Comparison of ENCODE assay signal across 7 cellular contexts in genomic region chr10:32980242-32980557, GRCh38. TPM values are rescaled to one million over a fixed set of nuclear protein-coding genes. Genes with fewer than 3 reads are reported as not detected.
A peak's percentile ranks its signal among the peaks of the same experiment; 100 is the strongest.
DNase-seq lines count a peak whose midpoint lies in the region; ATAC-seq and TF ChIP-seq lines count a peak whose summit lies in the region.

No MANE protein-coding gene starts in this region.

- intact Hi-C loops in activated CD8-positive, alpha-beta T cell treated with anti-CD3 and anti-CD28 coated beads for 36 hours (cut with micrococcal nuclease) = no loop called here

- H3K36me3 ChIP-seq in HAP-1 (replicated peaks) = no peaks in the 10 kb centered on the region
- H3K36me3 ChIP-seq in iPS-15b (ENCODE audit: control insufficient read depth, insufficient read depth, low read length) = no peaks in the 10 kb centered on the region

- no peaks in the 10 kb centered on the region for H3K27me3 ChIP-seq in HAP-1 (ENCODE audit: low read depth)
- H3K27me3 ChIP-seq in iPS-15b (ENCODE audit: control insufficient read depth, insufficient read depth, low read length) = no peaks in the 10 kb centered on the region

- POLR2A ChIA-PET in activated CD8-positive, alpha-beta T cell treated with anti-CD3 and anti-CD28 coated beads for 36 hours (lab: Charles Lee) = interaction anchor here (0.6 to 1.8 kb wide), 3 partner anchors 21 to 49 kb away, joined by 3 to 11 read pairs (median 3); no protein-coding TSS in a partner anchor

- H3K4me1 Mint-ChIP-seq in activated CD8-positive, alpha-beta T cell treated with anti-CD3 and anti-CD28 coated beads for 36 hours (ENCODE audit: low read depth) = peaks cover 27% of the 10 kb centered on the region
- H3K4me1 Mint-ChIP-seq in stimulated activated naive B cell treated with anti-CD40 and anti-IgM and Interleukin-4, amounts not matched to agents 10 μg/mL and 1 μg/mL and 100 μg/mL, for 72 hours = peaks cover 11 to 12% of the 10 kb centered on the region in 2 donors

- TF ChIP-seq CTCF in activated CD8-positive, alpha-beta T cell treated with anti-CD3 and anti-CD28 coated beads for 36 hours (IDR thresholded peaks at IDR 0.05) = no peak

- H3K4me1 ChIP-seq in HAP-1 (peaks cover 19% of the 10 kb centered on the region), iPS-15b (ENCODE audit: control insufficient read depth, insufficient read depth, low read length) (peaks cover 4% of the 10 kb centered on the region)

- peak overlapping the region; percentile 79 for H3K4me3 Mint-ChIP-seq in activated CD8-positive, alpha-beta T cell treated with anti-CD3 and anti-CD28 coated beads for 36 hours
- peak overlapping the region; percentile 88 to 96 for H3K4me3 Mint-ChIP-seq in stimulated activated naive B cell treated with anti-CD40 and anti-IgM and Interleukin-4, amounts not matched to agents 10 μg/mL and 1 μg/mL and 100 μg/mL, for 72 hours

- no peak for ATAC-seq in activated CD8-positive, alpha-beta T cell treated with anti-CD3 and anti-CD28 coated beads for 36 hours
- no peak for ATAC-seq in stimulated activated naive B cell treated with anti-CD40 and anti-IgM and Interleukin-4, amounts not matched to agents 10 μg/mL and 1 μg/mL and 100 μg/mL, for 72 hours (replicated peaks)

- DNase-seq in HAP-1 (ENCODE audit: low spot score in 2 of 2) (no peak), RKO (ENCODE audit: low spot score) (no peak), UCSD-AML1 (lab: John Stamatoyannopoulos, UW; ENCODE audit: unreplicated experiment) (no peak), ureter (ENCODE audit: low spot score) (no peak)
- DNase-seq in activated CD8-positive, alpha-beta T cell treated with anti-CD3 and anti-CD28 coated beads for 36 hours = no peak
- DNase-seq in stimulated activated naive B cell treated with anti-CD40 and anti-IgM and Interleukin-4, amounts not matched to agents 10 μg/mL and 1 μg/mL and 100 μg/mL, for 72 hours = no peak

- peak overlapping the region; percentile 75 for H3K9ac ChIP-seq in iPS-15b (ENCODE audit: low read depth, low read length)

- no peaks in the 10 kb centered on the region for H3K36me3 Mint-ChIP-seq in activated CD8-positive, alpha-beta T cell treated with anti-CD3 and anti-CD28 coated beads for 36 hours (ENCODE audit: low read depth)
- no peaks in the 10 kb centered on the region for H3K36me3 Mint-ChIP-seq in stimulated activated naive B cell treated with anti-CD40 and anti-IgM and Interleukin-4, amounts not matched to agents 10 μg/mL and 1 μg/mL and 100 μg/mL, for 72 hours

- no peaks in the 10 kb centered on the region for H3K9me3 Mint-ChIP-seq in activated CD8-positive, alpha-beta T cell treated with anti-CD3 and anti-CD28 coated beads for 36 hours
- H3K9me3 Mint-ChIP-seq in stimulated activated naive B cell treated with anti-CD40 and anti-IgM and Interleukin-4, amounts not matched to agents 10 μg/mL and 1 μg/mL and 100 μg/mL, for 72 hours = no peaks in the 10 kb centered on the region

- H3K4me3 ChIP-seq in HAP-1 (peak overlapping the region; percentile 36), iPS-15b (ENCODE audit: low read depth, low read length) (peak overlapping the region; percentile 66)

- CTCF ChIA-PET in activated CD8-positive, alpha-beta T cell treated with anti-CD3 and anti-CD28 coated beads for 36 hours (lab: Charles Lee) = interaction anchor here (1.1 to 2.7 kb wide), 6 partner anchors 9 to 534 kb away, joined by 3 to 9 read pairs (median 4); partner anchors contain the start of gene CCDC7

- in situ Hi-C loops in HAP-1 (cut with MboI; ENCODE audit: low sequenced_read_pairs) = no loop called here

- H3K9me3 ChIP-seq in HAP-1 (no peaks in the 10 kb centered on the region), iPS-15b (ENCODE audit: control insufficient read depth, insufficient read depth, low read length) (no peaks in the 10 kb centered on the region)

- H3K27me3 Mint-ChIP-seq in activated CD8-positive, alpha-beta T cell treated with anti-CD3 and anti-CD28 coated beads for 36 hours = no peaks in the 10 kb centered on the region
- H3K27me3 Mint-ChIP-seq in stimulated activated naive B cell treated with anti-CD40 and anti-IgM and Interleukin-4, amounts not matched to agents 10 μg/mL and 1 μg/mL and 100 μg/mL, for 72 hours = peaks cover 0 to 15% of the 10 kb centered on the region in 2 donors

- peak overlapping the region; percentile 90 for H3K27ac Mint-ChIP-seq in activated CD8-positive, alpha-beta T cell treated with anti-CD3 and anti-CD28 coated beads for 36 hours
- H3K27ac Mint-ChIP-seq in stimulated activated naive B cell treated with anti-CD40 and anti-IgM and Interleukin-4, amounts not matched to agents 10 μg/mL and 1 μg/mL and 100 μg/mL, for 72 hours = peak overlapping the region; percentile 94

RNA-seq across cellular contexts. Expression of gene ITGB1, which starts 22.2 kb away (rescaled TPM):
- total RNA-seq in activated CD8-positive, alpha-beta T cell treated with anti-CD3 and anti-CD28 coated beads for 36 hours = 10 to 100 TPM; 45.1 to 45.4 TPM
- total RNA-seq in ureter = 349 TPM
